Comparison of ENCODE assay signal across 38 cellular contexts in the genomic region with DNA sequence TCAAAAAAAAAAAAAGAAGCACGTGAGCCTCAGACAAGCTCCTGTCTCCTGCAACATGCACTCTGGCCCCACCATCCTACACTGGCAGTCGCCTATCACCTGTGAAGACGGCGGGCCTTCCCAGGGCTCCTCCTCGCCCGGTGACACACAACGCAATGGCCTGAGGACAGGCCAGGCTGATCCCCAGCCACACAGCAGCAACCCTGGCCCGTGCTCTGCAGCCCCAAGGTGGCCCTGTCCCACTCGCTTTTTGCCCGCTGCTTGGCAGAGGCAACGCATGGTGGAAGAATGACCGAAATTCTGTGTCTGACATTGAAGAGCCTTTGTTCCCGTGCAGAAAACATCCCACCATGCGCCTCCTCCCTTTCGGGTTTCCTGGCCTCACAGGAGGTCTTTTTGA. TPM values are rescaled to one million over a fixed set of nuclear protein-coding genes. Genes with fewer than 3 reads are reported as not detected.
"Had no signal": no experiment of that assay in that cellular context is flagged by ENCODE, and none has a peak within 500 bp of the region (broad histone marks: within the 10 kb centered on the region; RNA-seq: fewer than 3 reads in every experiment).

No MANE protein-coding gene starts in this region.

- H3K4me3 Mint-ChIP-seq: activated B cell treated with CpG ODN at 0.5 μM for 24 hours; activated CD8-positive, alpha-beta T cell treated with anti-CD3 and anti-CD28 coated beads for 36 hours; activated naive CD8-positive, alpha-beta T cell; activated T-cell treated with anti-CD3 and anti-CD28 coated beads, Interleukin-2, amount 50 U/mL, for 4 hours; activated T-helper 17 cell treated with anti-CD3 and anti-CD28 coated beads, Interleukin-2, amount 50 U/mL, for 72 hours; dendritic cell treated with granulocyte-macrophage colony-stimulating factor and Interleukin-4, amounts not matched to agents 40 ng/mL and 50 ng/mL, for 4 days; endodermal cell; T-cell; T-helper 1 cell treated with Interleukin-12 subunit alpha and Interleukin-12 subunit beta and Interleukin-4 antibody, amounts not matched to agents 30 μg/mL and 1 μg/mL, for 36 hours had no signal

- H3K4me1 ChIP-seq: colonic mucosa, foreskin keratinocyte, gastrocnemius medialis had no signal

- H3K27ac Mint-ChIP-seq: activated B cell treated with CpG ODN at 0.5 μM for 24 hours; activated CD8-positive, alpha-beta T cell treated with anti-CD3 and anti-CD28 coated beads for 36 hours; activated naive CD8-positive, alpha-beta T cell; activated T-helper 17 cell treated with anti-CD3 and anti-CD28 coated beads, Interleukin-2, amount 50 U/mL, for 72 hours; dendritic cell treated with granulocyte-macrophage colony-stimulating factor and Interleukin-4, amounts not matched to agents 40 ng/mL and 50 ng/mL, for 4 days; endodermal cell; T-cell; T-helper 1 cell treated with Interleukin-12 subunit alpha and Interleukin-12 subunit beta and Interleukin-4 antibody, amounts not matched to agents 30 μg/mL and 1 μg/mL, for 36 hours had no signal

- H3K9me3 ChIP-seq: colonic mucosa, gastrocnemius medialis had no signal

- H3K36me3 Mint-ChIP-seq: activated naive CD8-positive, alpha-beta T cell; T-cell had no signal

- DNase-seq: activated B cell treated with CpG ODN at 0.5 μM for 24 hours; activated CD4-positive, alpha-beta T cell treated with anti-CD3 and anti-CD28 coated beads for 48 hours; activated CD4-positive, alpha-beta T cell treated with anti-CD3 and anti-CD28 coated beads, Interleukin-2, amount 50 U/mL, for 1 hour; activated CD4-positive, alpha-beta T cell treated with anti-CD3 and anti-CD28 coated beads, Interleukin-2, amount 50 U/mL, for 48 hours; activated CD8-positive, alpha-beta memory T cell treated with anti-CD3 and anti-CD28 coated beads for 24 hours; activated CD8-positive, alpha-beta T cell treated with anti-CD3 and anti-CD28 coated beads for 36 hours; activated effector memory CD4-positive, alpha-beta T cell treated with Interleukin-2 at 50 U/mL for 16 hours; activated gamma-delta T cell treated with Interleukin-2 at 50 U/mL for 16 hours; activated naive CD4-positive, alpha-beta T cell treated with anti-CD3 and anti-CD28 coated beads, Interleukin-2, amount 50 U/mL, for 16 hours; activated naive CD4-positive, alpha-beta T cell treated with Interleukin-2 at 50 U/mL for 16 hours; activated T-cell treated with anti-CD3 and anti-CD28 coated beads, Interleukin-2, amount 50 U/mL, for 4 hours; amniotic stem cell; anterior cingulate cortex; brain microvascular endothelial cell; central memory CD4-positive, alpha-beta T cell; cerebellar nuclear complex; colonic mucosa; effector memory CD4-positive, alpha-beta T cell; endodermal cell; foreskin keratinocyte; gastrocnemius medialis; glutamatergic neuron; SW 1271; T-cell; T1000; WERI-Rb-1 had no signal

- H3K9me3 Mint-ChIP-seq: activated B cell treated with CpG ODN at 0.5 μM for 24 hours; activated CD8-positive, alpha-beta T cell treated with anti-CD3 and anti-CD28 coated beads for 36 hours; activated T-cell treated with anti-CD3 and anti-CD28 coated beads, Interleukin-2, amount 50 U/mL, for 4 hours; activated T-helper 17 cell treated with anti-CD3 and anti-CD28 coated beads, Interleukin-2, amount 50 U/mL, for 72 hours; dendritic cell treated with granulocyte-macrophage colony-stimulating factor and Interleukin-4, amounts not matched to agents 40 ng/mL and 50 ng/mL, for 4 days; endodermal cell; T-cell; T-helper 1 cell treated with Interleukin-12 subunit alpha and Interleukin-12 subunit beta and Interleukin-4 antibody, amounts not matched to agents 30 μg/mL and 1 μg/mL, for 36 hours had no signal

- H3K27ac ChIP-seq: brain microvascular endothelial cell, colonic mucosa, dorsolateral prefrontal cortex, foreskin keratinocyte, gastrocnemius medialis, WERI-Rb-1 had no signal

- H3K36me3 ChIP-seq: brain microvascular endothelial cell, colonic mucosa had no signal

- H3K4me1 Mint-ChIP-seq: activated B cell treated with CpG ODN at 0.5 μM for 24 hours; activated T-helper 17 cell treated with anti-CD3 and anti-CD28 coated beads, Interleukin-2, amount 50 U/mL, for 72 hours had no signal

- H3K27me3 ChIP-seq: brain microvascular endothelial cell, colonic mucosa, gastrocnemius medialis had no signal

- ATAC-seq: activated CD4-positive, CD25-positive, alpha-beta regulatory T cell treated with anti-CD3 and anti-CD28 coated beads, Interleukin-2, amount 50 U/mL, for 24 hours; activated CD8-positive, alpha-beta T cell treated with anti-CD3 and anti-CD28 coated beads for 36 hours; activated T-cell treated with anti-CD3 and anti-CD28 coated beads, Interleukin-2, amount 50 U/mL, for 4 hours; activated T-helper 17 cell treated with anti-CD3 and anti-CD28 coated beads, Interleukin-2, amount 50 U/mL, for 72 hours; esophagus mucosa; foreskin keratinocyte; gastrocnemius medialis; T-cell had no signal

- H3K4me3 ChIP-seq: colonic mucosa, dorsolateral prefrontal cortex, gastrocnemius medialis had no signal

RNA-seq across cellular contexts. Expression of gene RADIL, which starts 8.1 kb away (rescaled TPM):
- total RNA-seq: activated B cell treated with CpG ODN at 0.5 μM for 24 hours had no signal

RNA-seq across cellular contexts. Expression of gene PAPOLB, which starts 13.6 kb away (rescaled TPM):
- total RNA-seq: activated CD8-positive, alpha-beta T cell treated with anti-CD3 and anti-CD28 coated beads for 36 hours; activated T-helper 17 cell treated with anti-CD3 and anti-CD28 coated beads, Interleukin-2, amount 50 U/mL, for 72 hours; astrocyte; bronchial epithelial cell; epithelial cell of proximal tubule; esophagus mucosa; foreskin keratinocyte; T-cell; T-helper 2 cell treated with Interferon-gamma antibody and Interleukin-4, amounts not matched to agents 100 ng/mL and 5 ng/mL, for 36 hours had no signal
- polyA plus RNA-seq: adipose tissue, foreskin keratinocyte had no signal
